8 cellular contexts compared by ENCODE assay signal in genomic region chr3:46114324-46114988, GRCh38.
A peak's percentile ranks its signal among the peaks of the same experiment; 100 is the strongest.
DNase-seq lines count a peak whose midpoint lies in the region; ATAC-seq and TF ChIP-seq lines count a peak whose summit lies in the region.

No MANE protein-coding gene starts in this region.

- peaks cover 6 to 10% (median 6%) of the 10 kb centered on the region in 3 donors for H3K4me1 ChIP-seq in skeletal muscle tissue (ENCODE audit: control insufficient read depth in 3 of 3, insufficient read depth in 3 of 3, low read length in 3 of 3)

- H3K27me3 ChIP-seq in skeletal muscle tissue (ENCODE audit: control insufficient read depth in 3 of 3, insufficient read depth in 3 of 3, low read length in 3 of 3) = no peaks in the 10 kb centered on the region

- peak overlapping the region; percentile 56 for H3K27ac ChIP-seq in skeletal muscle tissue (ENCODE audit: low read depth, low read length)

- H3K36me3 Mint-ChIP-seq in activated T-cell treated with anti-CD3 and anti-CD28 coated beads, Interleukin-2, amount 50 U/mL, for 72 hours (ENCODE audit: insufficient read depth in 2 of 2) = peaks cover 0 to 2% of the 10 kb centered on the region in 2 donors

- H3K4me3 ChIP-seq in fibroblast of the aortic adventitia (ENCODE audit: low read depth, low read length) = no peak overlapping the region
- H3K4me3 ChIP-seq in skeletal muscle tissue (ENCODE audit: low read length in 3 of 3) = no peak overlapping the region

- DNase-seq in GM04503 (ENCODE audit: low read depth) (peak; percentile 58), RKO (ENCODE audit: low spot score) (peak; percentile 12), fibroblast of the aortic adventitia (ENCODE audit: low read depth) (peak; percentile 80), NCI-H187 (lab: John Stamatoyannopoulos, UW) (no peak), GM20000 (ENCODE audit: low spot score) (no peak)
- no peak for DNase-seq in activated T-cell treated with anti-CD3 and anti-CD28 coated beads, Interleukin-2, amount 50 U/mL, for 72 hours

- H3K27ac Mint-ChIP-seq in activated T-cell treated with anti-CD3 and anti-CD28 coated beads, Interleukin-2, amount 50 U/mL, for 72 hours = no peak overlapping the region

- no peak for ATAC-seq in activated T-cell treated with anti-CD3 and anti-CD28 coated beads, Interleukin-2, amount 50 U/mL, for 72 hours (replicated peaks in 1 of 2)
- ATAC-seq in GM18502 (IDR thresholded peaks at IDR 0.05; ENCODE audit: poor library complexity, unreplicated experiment) = no peak

- H3K36me3 ChIP-seq in skeletal muscle tissue (ENCODE audit: control insufficient read depth in 3 of 3, insufficient read depth in 3 of 3, low read length in 3 of 3) = no peaks in the 10 kb centered on the region

- peaks cover 23% of the 10 kb centered on the region for H3K27me3 Mint-ChIP-seq in activated T-cell treated with anti-CD3 and anti-CD28 coated beads, Interleukin-2, amount 50 U/mL, for 72 hours (ENCODE audit: low read depth)

- no peaks in the 10 kb centered on the region for H3K9me3 Mint-ChIP-seq in activated T-cell treated with anti-CD3 and anti-CD28 coated beads, Interleukin-2, amount 50 U/mL, for 72 hours

- no peak overlapping the region for H3K9ac ChIP-seq in skeletal muscle tissue (ENCODE audit: low read depth in 1 of 3, low read length in 3 of 3)

- H3K4me1 Mint-ChIP-seq in activated T-cell treated with anti-CD3 and anti-CD28 coated beads, Interleukin-2, amount 50 U/mL, for 72 hours (ENCODE audit: low read depth) = peaks cover 29% of the 10 kb centered on the region

- no peak overlapping the region for H3K4me3 Mint-ChIP-seq in activated T-cell treated with anti-CD3 and anti-CD28 coated beads, Interleukin-2, amount 50 U/mL, for 72 hours

- H3K9me3 ChIP-seq in skeletal muscle tissue (ENCODE audit: control insufficient read depth in 3 of 3, low read length in 3 of 3) = no peaks in the 10 kb centered on the region

- TF ChIP-seq CTCF in fibroblast of the aortic adventitia (IDR thresholded peaks at IDR 0.05; ENCODE audit: insufficient read depth, low read length) (no peak), GM20000 (IDR thresholded peaks at IDR 0.05; ENCODE audit: extremely low read depth, missing control alignments) (no peak)

Comparison
In these comparisons a context has a peak if more than half of its experiments do, and no peak if none do; other contexts are left out.
1. DNase-seq: peak in GM04503 (single experiment), RKO (single experiment) and fibroblast of the aortic adventitia (single experiment); none in activated T-cell treated with anti-CD3 and anti-CD28 coated beads, Interleukin-2, amount 50 U/mL, for 72 hours (0 of 2), NCI-H187 (0 of 2) and GM20000 (single experiment).